In the genomic region with DNA sequence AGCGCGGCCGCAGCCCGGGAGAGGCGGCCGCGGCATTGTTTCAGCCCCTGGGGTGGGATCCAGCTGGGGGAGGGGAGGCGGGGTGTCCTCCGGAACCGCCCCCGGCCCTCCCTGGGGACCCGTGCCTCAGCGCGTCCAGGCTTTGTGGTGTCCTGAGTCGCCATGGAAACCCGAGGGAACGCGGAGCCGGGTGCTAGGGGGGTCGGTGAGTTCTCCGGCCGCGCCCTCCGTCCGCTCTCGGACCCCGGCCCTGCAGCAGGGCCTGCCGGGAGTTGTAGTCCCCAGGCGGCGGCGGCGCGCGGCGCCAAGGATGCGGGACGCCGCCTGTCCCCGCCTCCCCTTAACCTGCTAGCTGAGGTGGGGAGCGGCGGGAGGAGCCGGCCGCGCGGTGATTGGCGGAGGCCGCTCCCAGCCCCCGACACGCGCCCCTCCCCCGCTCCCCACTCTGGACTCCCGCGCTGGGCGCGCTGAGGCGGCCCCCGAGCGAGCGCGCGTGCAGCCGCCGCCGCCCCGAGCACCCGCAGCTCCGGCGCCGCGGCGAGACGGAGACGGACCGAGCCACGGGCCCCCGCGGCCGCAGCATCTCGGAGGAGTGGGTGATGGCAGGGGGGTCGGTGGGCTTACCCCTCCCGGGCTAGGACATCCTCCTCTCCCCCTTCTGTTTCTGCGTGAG, we compare ENCODE assay signal across 8 cellular contexts. TPM values are rescaled to one million over a fixed set of nuclear protein-coding genes. Genes with fewer than 3 reads are reported as not detected.
DNase-seq lines count a peak whose midpoint lies in the region; ATAC-seq and TF ChIP-seq lines count a peak whose summit lies in the region.

A gene with protein sequence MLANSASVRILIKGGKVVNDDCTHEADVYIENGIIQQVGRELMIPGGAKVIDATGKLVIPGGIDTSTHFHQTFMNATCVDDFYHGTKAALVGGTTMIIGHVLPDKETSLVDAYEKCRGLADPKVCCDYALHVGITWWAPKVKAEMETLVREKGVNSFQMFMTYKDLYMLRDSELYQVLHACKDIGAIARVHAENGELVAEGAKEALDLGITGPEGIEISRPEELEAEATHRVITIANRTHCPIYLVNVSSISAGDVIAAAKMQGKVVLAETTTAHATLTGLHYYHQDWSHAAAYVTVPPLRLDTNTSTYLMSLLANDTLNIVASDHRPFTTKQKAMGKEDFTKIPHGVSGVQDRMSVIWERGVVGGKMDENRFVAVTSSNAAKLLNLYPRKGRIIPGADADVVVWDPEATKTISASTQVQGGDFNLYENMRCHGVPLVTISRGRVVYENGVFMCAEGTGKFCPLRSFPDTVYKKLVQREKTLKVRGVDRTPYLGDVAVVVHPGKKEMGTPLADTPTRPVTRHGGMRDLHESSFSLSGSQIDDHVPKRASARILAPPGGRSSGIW (plus strand): TSS at position 470 of the 673 bp plus-strand sequence. CDS start 50,368 bp downstream, outside the sequence.

- WGBS in IMR-90 (ENCODE audit: extremely low coverage in 2 of 2, insufficient read length in 1 of 2), 2 experiments = 0% methylated on average over 4 of the region's 82 CpGs; no CpG with 5 or more reads in 1 of the 2 experiments

- H4K8ac ChIP-seq in IMR-90 (ENCODE audit: low read depth in 2 of 2, low read length in 2 of 2) = no peak within 1 kb of the TSS

- no peak within 1 kb of the TSS for H2BK20ac ChIP-seq in IMR-90 (ENCODE audit: low read depth, low read length)

- H3K4me2 ChIP-seq in BLaER1 = peak within 1 kb of the TSS; percentile 100
- no peak within 1 kb of the TSS; the same call in 1 of the 2 replicates for H3K4me2 ChIP-seq in IMR-90 (ENCODE audit: low read depth, low read length)

- H4K20me1 ChIP-seq in BLaER1 (peaks cover 70% of the 10 kb centered on the region), IMR-90 (ENCODE audit: insufficient read depth, low read length) (no peaks in the 10 kb centered on the region)

- CTCF ChIA-PET in IMR-90 (lab: Yijun Ruan, JAX) = interaction anchor here (2.0 to 2.4 kb wide), 2 partner anchors 94 to 169 kb away, joined by 13 to 47 read pairs; no protein-coding TSS in a partner anchor

- H3K9ac ChIP-seq in BLaER1 = peak within 1 kb of the TSS; percentile 45; the same call in 1 of the 2 replicates
- no peak within 1 kb of the TSS for H3K9ac ChIP-seq in IMR-90 (ENCODE audit: low read depth, low read length)

- H3K27ac ChIP-seq in BLaER1 = no peak within 1 kb of the TSS
- no peak within 1 kb of the TSS for H3K27ac ChIP-seq in IMR-90 (ENCODE audit: insufficient read depth, low read length)

- peaks cover 68 to 89% of the 10 kb centered on the region in 2 donors for H3K27me3 Mint-ChIP-seq in effector memory CD8-positive, alpha-beta T cell
- H3K27me3 Mint-ChIP-seq in osteocyte (ENCODE audit: unreplicated experiment) = peaks cover 68% of the 10 kb centered on the region

- peaks cover 7 to 14% of the 10 kb centered on the region in 2 donors for H3K4me1 Mint-ChIP-seq in effector memory CD8-positive, alpha-beta T cell (ENCODE audit: low read depth in 2 of 2)
- H3K4me1 Mint-ChIP-seq in osteocyte (ENCODE audit: unreplicated experiment) = peaks cover 16% of the 10 kb centered on the region

- TF ChIP-seq CTCF in IMR-90 (conservative IDR thresholded peaks at IDR 0.05; ENCODE audit: low read depth, low read length) (no peak), osteocyte (IDR thresholded peaks at IDR 0.05) (no peak)

- H3K4me1 ChIP-seq in BLaER1 (peaks cover 38% of the 10 kb centered on the region), IMR-90 (ENCODE audit: control insufficient read depth, insufficient read depth, low read length) (no peaks in the 10 kb centered on the region)

- no peak within 1 kb of the TSS for H3K56ac ChIP-seq in IMR-90 (ENCODE audit: extremely low read depth, insufficient read depth, low read length)

- peak within 1 kb of the TSS; percentile 33 for H2AFZ ChIP-seq in IMR-90 (replicated peaks; ENCODE audit: low read length, poor library complexity)

- H3K36me3 ChIP-seq in BLaER1 (no peaks in the 10 kb centered on the region), IMR-90 (ENCODE audit: control insufficient read depth, insufficient read depth, low read length) (no peaks in the 10 kb centered on the region)

- no peak within 1 kb of the TSS for H2BK5ac ChIP-seq in IMR-90 (ENCODE audit: low read depth, low read length, poor library complexity, severe bottlenecking)

- H2AK9ac ChIP-seq in IMR-90 (replicated peaks; ENCODE audit: low read depth, low read length, poor library complexity) = no peak within 1 kb of the TSS

- H3K18ac ChIP-seq in IMR-90 (ENCODE audit: low read depth, low read length) = no peak within 1 kb of the TSS

- no peak within 1 kb of the TSS for H3K14ac ChIP-seq in IMR-90 (replicated peaks; ENCODE audit: low read depth, low read length)

- no peaks in the 10 kb centered on the region for H3K79me1 ChIP-seq in IMR-90 (ENCODE audit: low read depth in 1 of 2, low read length in 2 of 2)

- no peak for TF ChIP-seq POLR2A in IMR-90 (IDR thresholded peaks at IDR 0.05; ENCODE audit: low read depth, low read length)

- H3K36me3 Mint-ChIP-seq in effector memory CD8-positive, alpha-beta T cell (ENCODE audit: insufficient read depth) = no peaks in the 10 kb centered on the region
- no peaks in the 10 kb centered on the region for H3K36me3 Mint-ChIP-seq in osteocyte (ENCODE audit: unreplicated experiment)

- dilution Hi-C loops in IMR-90 (cut with HindIII; ENCODE audit: low sequenced_read_pairs, unreplicated experiment) = no loop called here

- H2BK120ac ChIP-seq in IMR-90 (ENCODE audit: low read depth, low read length) = no peak within 1 kb of the TSS

- no peak within 1 kb of the TSS for H4K91ac ChIP-seq in IMR-90 (ENCODE audit: insufficient read depth, low read depth, low read length)

- ATAC-seq in IMR-90 (ENCODE audit: low read depth) (peak; percentile 9; the same call in 1 of the 2 replicates), GM18858 (IDR thresholded peaks at IDR 0.05; ENCODE audit: unreplicated experiment) (no peak), GM21717 (IDR thresholded peaks at IDR 0.05; ENCODE audit: unreplicated experiment) (no peak), GM18498 (IDR thresholded peaks at IDR 0.05; ENCODE audit: unreplicated experiment) (no peak)
- peak; percentile 24 for ATAC-seq in effector memory CD8-positive, alpha-beta T cell (replicated peaks)

- peak within 1 kb of the TSS; percentile 73 for H3K4me3 ChIP-seq in BLaER1
- no peak within 1 kb of the TSS; the same call in 1 of the 2 replicates for H3K4me3 ChIP-seq in IMR-90 (ENCODE audit: insufficient read depth, low read depth, low read length)

- no TSS peak for BruUV-seq in IMR-90 (replicated peaks; lab: Mats Ljungman, UMichigan)

- H3K4me3 Mint-ChIP-seq in effector memory CD8-positive, alpha-beta T cell = peak within 1 kb of the TSS; percentile 77 to 79
- peak within 1 kb of the TSS; percentile 54 for H3K4me3 Mint-ChIP-seq in osteocyte (ENCODE audit: unreplicated experiment)

- H3K9me3 Mint-ChIP-seq in effector memory CD8-positive, alpha-beta T cell = no peaks in the 10 kb centered on the region
- no peaks in the 10 kb centered on the region for H3K9me3 Mint-ChIP-seq in osteocyte (ENCODE audit: unreplicated experiment)

- no peaks in the 10 kb centered on the region for H3K9me1 ChIP-seq in IMR-90 (ENCODE audit: insufficient read depth, low read length)

- no peak within 1 kb of the TSS for H3K23ac ChIP-seq in IMR-90 (ENCODE audit: low read depth, low read length)

- in situ Hi-C loops in IMR-90 (cut with MboI; ENCODE audit: low sequenced_read_pairs) = no loop called here

- intact Hi-C loops in IMR-90 (cut with micrococcal nuclease) = loop anchor here (5.0 kb wide), 1 partner anchor 240 kb away; a partner anchor contains a TSS

- no peak within 1 kb of the TSS for H3K27ac Mint-ChIP-seq in effector memory CD8-positive, alpha-beta T cell
- H3K27ac Mint-ChIP-seq in osteocyte (ENCODE audit: unreplicated experiment) = no peak within 1 kb of the TSS

- no peak within 1 kb of the TSS for H3K4ac ChIP-seq in IMR-90 (ENCODE audit: low read depth, low read length)

- no peak for TF ChIP-seq RAD21 in IMR-90 (IDR thresholded peaks at IDR 0.05; ENCODE audit: low read length)

- DNase-seq in IMR-90 = no peak
- DNase-seq in SHP77 treated with DMSO at 0.1 percent for 48 hours (lab: John Stamatoyannopoulos, UW) = peak; percentile 34
- DNase-seq in effector memory CD8-positive, alpha-beta T cell = no peak
- DNase-seq in osteocyte (ENCODE audit: extremely low spot score, unreplicated experiment) = no peak

- H3K27me3 ChIP-seq in BLaER1 = peaks cover 80% of the 10 kb centered on the region
- peaks cover 81% of the 10 kb centered on the region for H3K27me3 ChIP-seq in IMR-90 (ENCODE audit: control insufficient read depth, insufficient read depth, low read length)

- no peak within 1 kb of the TSS for H2BK15ac ChIP-seq in IMR-90 (ENCODE audit: low read depth, low read length)

- H4K5ac ChIP-seq in IMR-90 (ENCODE audit: low read depth, low read length) = no peak within 1 kb of the TSS

- no peak within 1 kb of the TSS for H2AK5ac ChIP-seq in IMR-90 (ENCODE audit: low read depth, low read length)

- H3K9me3 ChIP-seq in BLaER1 (no peaks in the 10 kb centered on the region), IMR-90 (ENCODE audit: control insufficient read depth, insufficient read depth, low read length) (no peaks in the 10 kb centered on the region; the same call in 1 of the 2 replicates)

- POLR2A ChIA-PET in IMR-90 (lab: Charles Lee; ENCODE audit: unreplicated experiment) = interaction anchor here (0.6 kb wide), 1 partner anchor 9 kb away, joined by 5 read pairs; no protein-coding TSS in a partner anchor

TF ChIP-seq in IMR-90, 13 proteins besides CTCF, POLR2A, EP300 and RAD21 (continues in another document):
- TF ChIP-seq, protein P1, sequence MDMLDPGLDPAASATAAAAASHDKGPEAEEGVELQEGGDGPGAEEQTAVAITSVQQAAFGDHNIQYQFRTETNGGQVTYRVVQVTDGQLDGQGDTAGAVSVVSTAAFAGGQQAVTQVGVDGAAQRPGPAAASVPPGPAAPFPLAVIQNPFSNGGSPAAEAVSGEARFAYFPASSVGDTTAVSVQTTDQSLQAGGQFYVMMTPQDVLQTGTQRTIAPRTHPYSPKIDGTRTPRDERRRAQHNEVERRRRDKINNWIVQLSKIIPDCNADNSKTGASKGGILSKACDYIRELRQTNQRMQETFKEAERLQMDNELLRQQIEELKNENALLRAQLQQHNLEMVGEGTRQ (IDR thresholded peaks at IDR 0.05; ENCODE audit: low read depth, low read length) = no peak
- TF ChIP-seq CEBPB (IDR thresholded peaks at IDR 0.05; ENCODE audit: low read depth, low read length) (no peak), RCOR1 (IDR thresholded peaks at IDR 0.05; ENCODE audit: insufficient replicate concordance, low read length) (no peak), MXI1 (IDR thresholded peaks at IDR 0.05; ENCODE audit: borderline replicate concordance, low read depth, low read length) (no peak), MAZ (IDR thresholded peaks at IDR 0.05; ENCODE audit: borderline replicate concordance, low read depth, low read length) (no peak)

RNA-seq across cellular contexts. Expression of the gene that starts here (rescaled TPM):
- total RNA-seq in IMR-90 (2012; rRNA removed) (not detected in 2 replicates), osteocyte (0.11 TPM in 1 of 2 replicates, not detected in the other)
- not detected in 2 replicates for polyA plus RNA-seq in IMR-90 (2012; rRNA removed)
- not detected in 2 replicates for polyA plus RNA-seq in IMR-90 (2012; cell fraction: cytosol; rRNA removed)
- polyA plus RNA-seq in IMR-90 (2012; cell fraction: nucleus; rRNA removed; ENCODE audit: low replicate concordance) = not detected in 2 replicates

Comparison
In these comparisons a context has a peak if more than half of its experiments do, and no peak if none do; other contexts are left out.
1. Peak in ATAC-seq in IMR-90; RNA of the gene not detected or under 1 TPM.